18 cellular contexts compared by ENCODE assay signal in genomic region chr10:101046332-101047238, GRCh38. TPM values are rescaled to one million over a fixed set of nuclear protein-coding genes. Genes with fewer than 3 reads are reported as not detected.
DNase-seq lines count a peak whose midpoint lies in the region; ATAC-seq and TF ChIP-seq lines count a peak whose summit lies in the region.
"Had no signal": no experiment of that assay in that cellular context is flagged by ENCODE, and none has a peak within 500 bp of the region (broad histone marks: within the 10 kb centered on the region; RNA-seq: fewer than 3 reads in every experiment).

No MANE protein-coding gene starts in this region.

- intact Hi-C loops in right cardiac atrium (cut with DNase I) = no loop called here
- intact Hi-C loops in Panc1 (cut with micrococcal nuclease; ENCODE audit: unreplicated experiment) = loop anchor here (10.0 kb wide), 1 partner anchor 98 kb away; no protein-coding TSS in a partner anchor

- peaks cover 67% of the 10 kb centered on the region for H3K27me3 Mint-ChIP-seq in type B pancreatic cell

- CTCF ChIA-PET in Panc1 (lab: Charles Lee) = interaction anchor here (0.6 to 1.2 kb wide), 5 partner anchors 9 to 96 kb away, joined by 3 to 5 read pairs (median 3); no protein-coding TSS in a partner anchor

- ATAC-seq in right cardiac atrium (no peak), Panc1 (no peak)

- H3K9ac ChIP-seq in iPS-20b (ENCODE audit: low read depth, low read length) = no peak overlapping the region

- peaks cover 51% of the 10 kb centered on the region for H3K4me1 Mint-ChIP-seq in type B pancreatic cell (ENCODE audit: unreplicated experiment)

- H3K27me3 ChIP-seq in cardiac muscle cell (peaks cover 68% of the 10 kb centered on the region), right cardiac atrium (ENCODE audit: control insufficient read depth, insufficient read depth) (no peaks in the 10 kb centered on the region), Panc1 (ENCODE audit: control insufficient read depth, insufficient read depth, low read length) (no peaks in the 10 kb centered on the region), iPS-20b (ENCODE audit: insufficient read depth, low read length) (peaks cover 86% of the 10 kb centered on the region)

- no TSS peak for BruUV-seq in Panc1 (replicated peaks; lab: Mats Ljungman, UMichigan)

- peaks cover 5% of the 10 kb centered on the region for H3K4me1 ChIP-seq in cardiac muscle cell (ENCODE audit: low read depth)
- H3K4me1 ChIP-seq in right cardiac atrium (ENCODE audit: control insufficient read depth, insufficient read depth, low read length) = no peaks in the 10 kb centered on the region
- peaks cover 31% of the 10 kb centered on the region for H3K4me1 ChIP-seq in Panc1 (ENCODE audit: control insufficient read depth, insufficient read depth, low read length)
- peaks cover 13% of the 10 kb centered on the region for H3K4me1 ChIP-seq in iPS-20b (ENCODE audit: insufficient read depth, low read length)

- H3K27ac ChIP-seq in cardiac muscle cell = no peak overlapping the region
- H3K27ac ChIP-seq in right cardiac atrium (ENCODE audit: low read length) = no peak overlapping the region
- H3K27ac ChIP-seq in Panc1 (ENCODE audit: low read length) = peak overlapping the region; percentile 39
- no peak overlapping the region for H3K27ac ChIP-seq in iPS-20b (ENCODE audit: low read length)
- H3K27ac ChIP-seq: Peyer's patch, tibial nerve had no signal

- H3K9me3 ChIP-seq in cardiac muscle cell (ENCODE audit: low read depth) = no peaks in the 10 kb centered on the region
- no peaks in the 10 kb centered on the region for H3K9me3 ChIP-seq in right cardiac atrium (ENCODE audit: control insufficient read depth, low read length)
- H3K9me3 ChIP-seq in Panc1 (ENCODE audit: control insufficient read depth, insufficient read depth, low read depth, low read length) = no peaks in the 10 kb centered on the region
- peaks cover 7% of the 10 kb centered on the region; the same call in 1 of the 2 replicates for H3K9me3 ChIP-seq in iPS-20b (ENCODE audit: insufficient read depth, low read depth, low read length)
- H3K9me3 ChIP-seq: Caco-2, Peyer's patch, tibial nerve had no signal

- H3K4me3 ChIP-seq in cardiac muscle cell = no peak overlapping the region
- H3K4me3 ChIP-seq in right cardiac atrium (ENCODE audit: low read length) = no peak overlapping the region
- no peak overlapping the region for H3K4me3 ChIP-seq in Panc1 (ENCODE audit: low read depth in 2 of 2, low read length in 2 of 2)
- peak overlapping the region; percentile 5; the same call in 1 of the 2 replicates for H3K4me3 ChIP-seq in iPS-20b (ENCODE audit: low read length)
- H3K4me3 ChIP-seq: Peyer's patch, tibial nerve had no signal

- POLR2A ChIA-PET in Panc1 (lab: Charles Lee) = no interaction called here

- in situ Hi-C loops in Panc1 (cut with HindIII; ENCODE audit: low pct_unique_long_range_greater_than_20kb, low sequenced_read_pairs) = no loop called here

- peak overlapping the region; percentile 71 for H3K4me3 Mint-ChIP-seq in type B pancreatic cell

- no peaks in the 10 kb centered on the region for H3K9me3 Mint-ChIP-seq in type B pancreatic cell

- H3K36me3 Mint-ChIP-seq in type B pancreatic cell = no peaks in the 10 kb centered on the region

- H3K27ac Mint-ChIP-seq in type B pancreatic cell = no peak overlapping the region

- H3K36me3 ChIP-seq in cardiac muscle cell = no peaks in the 10 kb centered on the region
- no peaks in the 10 kb centered on the region for H3K36me3 ChIP-seq in Panc1 (ENCODE audit: control insufficient read depth, insufficient read depth, low read length)
- H3K36me3 ChIP-seq in iPS-20b (ENCODE audit: insufficient read depth, low read depth, low read length) = no peaks in the 10 kb centered on the region
- H3K36me3 ChIP-seq: Peyer's patch, tibial nerve had no signal

- TF ChIP-seq CTCF in cardiac muscle cell (IDR thresholded peaks at IDR 0.05; ENCODE audit: low read depth, low read length) = peak; percentile 4
- TF ChIP-seq CTCF in Panc1 (IDR thresholded peaks at IDR 0.05) = no peak
- TF ChIP-seq CTCF in type B pancreatic cell (conservative IDR thresholded peaks at IDR 0.05) = peak; percentile 25

- no peak for DNase-seq in cardiac muscle cell (ENCODE audit: low read depth in 1 of 2, low spot score in 1 of 2)
- no peak for DNase-seq in right cardiac atrium
- DNase-seq in Panc1 (ENCODE audit: low read depth, low spot score) = no peak
- DNase-seq in type B pancreatic cell (ENCODE audit: extremely low spot score, unreplicated experiment) = no peak
- no peak for DNase-seq in midbrain (lab: John Stamatoyannopoulos, UW)
- no peak for DNase-seq in DMS53 (lab: John Stamatoyannopoulos, UW)
- no peak for DNase-seq in MV-4-11 (lab: John Stamatoyannopoulos, UW)
- DNase-seq: activated CD4-positive, alpha-beta T cell treated with anti-CD3 and anti-CD28 coated beads for 1 hour; activated CD8-positive, alpha-beta memory T cell treated with anti-CD3 and anti-CD28 coated beads, Interleukin-2, amount 50 U/mL, for 48 hours; activated naive CD4-positive, alpha-beta T cell treated with anti-CD3 and anti-CD28 coated beads, Interleukin-2, amount 50 U/mL, for 16 hours; Caco-2; effector memory CD4-positive, alpha-beta T cell; NCI-H1048; NCI-H524; stimulated activated CD4-positive, alpha-beta T cell treated with anti-CD3 and anti-CD28 coated beads, Interleukin-4, amount 100 ng/mL, for 1 hour had no signal

- 26% methylated on average over 25 of the region's 25 CpGs for WGBS in right cardiac atrium

RNA-seq across cellular contexts. Expression of gene KAZALD1, which starts 15.2 kb away (rescaled TPM):
- 50.1 and 52.9 TPM in 2 replicates for total RNA-seq in cardiac muscle cell
- polyA plus RNA-seq in cardiac muscle cell = 18.2 and 27.5 TPM in 2 replicates
- total RNA-seq in right cardiac atrium = 10 to 100 TPM in 3 of 4 donors, 1 to 10 TPM in 1; 6.7 to 19.1 (median 12.7) TPM
- 15.3 TPM for polyA plus RNA-seq in right cardiac atrium
- total RNA-seq in Panc1 (2021; ENCODE audit: unreplicated experiment) = 21.2 TPM
- 17.5 TPM for polyA plus RNA-seq in Panc1 (2012; ENCODE audit: insufficient read length)
- total RNA-seq in type B pancreatic cell (ENCODE audit: low replicate concordance) = 6.9 and 17.1 TPM in 2 replicates

RNA-seq across cellular contexts. Expression of gene SFXN3, which starts 15.6 kb away (rescaled TPM):
- total RNA-seq in cardiac muscle cell (32.7 and 37.8 TPM in 2 replicates), right cardiac atrium (10 to 100 TPM; 21.1 to 28.1 (median 24.7) TPM), Panc1 (2021; ENCODE audit: unreplicated experiment) (15.3 TPM), type B pancreatic cell (ENCODE audit: low replicate concordance) (15.3 and 25.7 TPM in 2 replicates)
- polyA plus RNA-seq in cardiac muscle cell (23.3 and 23.4 TPM in 2 replicates), right cardiac atrium (18.0 TPM)
- 12.9 TPM for polyA plus RNA-seq in Panc1 (2012; ENCODE audit: insufficient read length)

RNA-seq across cellular contexts. Expression of gene PDZD7, which starts 15.7 kb away (rescaled TPM):
- total RNA-seq in cardiac muscle cell (1.3 and 4.5 TPM in 2 replicates), right cardiac atrium (under 1 TPM; 0.33 to 0.94 (median 0.83) TPM), Panc1 (2021; ENCODE audit: unreplicated experiment) (1.8 TPM), type B pancreatic cell (ENCODE audit: low replicate concordance) (1.4 and 2.0 TPM in 2 replicates)
- polyA plus RNA-seq in cardiac muscle cell (2.4 and 7.7 TPM in 2 replicates), right cardiac atrium (0.41 TPM)
- polyA plus RNA-seq in Panc1 (2012; ENCODE audit: insufficient read length) = 2.0 TPM

RNA-seq across cellular contexts. Expression of gene LZTS2, which starts 47.0 kb away (rescaled TPM):
- total RNA-seq in cardiac muscle cell = 156 and 168 TPM in 2 replicates
- polyA plus RNA-seq in cardiac muscle cell = 128 and 129 TPM in 2 replicates
- total RNA-seq in right cardiac atrium = 10 to 100 TPM; 42.5 to 48.5 (median 47.5) TPM
- 66.4 TPM for polyA plus RNA-seq in right cardiac atrium
- 65.5 TPM for total RNA-seq in Panc1 (2021; ENCODE audit: unreplicated experiment)
- polyA plus RNA-seq in Panc1 (2012; ENCODE audit: insufficient read length) = 97.7 TPM
- 50.2 and 86.6 TPM in 2 replicates for total RNA-seq in type B pancreatic cell (ENCODE audit: low replicate concordance)

RNA-seq across cellular contexts. Expression of gene TWNK, which starts 59.2 kb away (rescaled TPM):
- 6.1 and 7.6 TPM in 2 replicates for total RNA-seq in cardiac muscle cell
- 6.9 and 12.3 TPM in 2 replicates for polyA plus RNA-seq in cardiac muscle cell
- 1 to 10 TPM; 4.3 to 7.5 (median 5.2) TPM for total RNA-seq in right cardiac atrium
- polyA plus RNA-seq in right cardiac atrium = 4.4 TPM
- 30.5 TPM for total RNA-seq in Panc1 (2021; ENCODE audit: unreplicated experiment)
- 25.0 TPM for polyA plus RNA-seq in Panc1 (2012; ENCODE audit: insufficient read length)
- 11.3 and 19.2 TPM in 2 replicates for total RNA-seq in type B pancreatic cell (ENCODE audit: low replicate concordance)
